ENCODE assay signal across 10 cellular contexts in genomic region chr4:120865985-120866384, GRCh38. TPM values are rescaled to one million over a fixed set of nuclear protein-coding genes. Genes with fewer than 3 reads are reported as not detected.
DNase-seq lines count a peak whose midpoint lies in the region; ATAC-seq, FAIRE-seq and TF ChIP-seq lines count a peak whose summit lies in the region.
"Had no signal": no experiment of that assay in that cellular context is flagged by ENCODE, and none has a peak within 500 bp of the region (broad histone marks: within the 10 kb centered on the region; RNA-seq: fewer than 3 reads in every experiment).

No MANE protein-coding gene starts in this region.

- 0% methylated on average over 1 of the region's 1 CpG for WGBS in GM12878 (ENCODE audit: insufficient coverage, insufficient replicate concordance, low lambda C conversion rate, missing lambda C conversion rate)

- no peak for TF ChIP-seq RAD21 in GM12878 (IDR thresholded peaks at IDR 0.05; ENCODE audit: insufficient read depth, low read depth, low read length)

- H3K9me3 Mint-ChIP-seq in chondrocyte (ENCODE audit: low read depth), result no peaks in the 10 kb centered on the region
- H3K9me3 Mint-ChIP-seq in stimulated activated naive B cell treated with anti-CD40 and anti-IgM and Interleukin-4, amounts not matched to agents 10 μg/mL and 1 μg/mL and 100 μg/mL, for 72 hours, result peaks cover 0 to 1% of the 10 kb centered on the region in 2 donors
- H3K9me3 Mint-ChIP-seq: activated naive CD8-positive, alpha-beta T cell treated with anti-CD3 and anti-CD28 coated beads, Interleukin-2, amount 50 U/mL, for 24 hours had no signal

- H3K27ac Mint-ChIP-seq in chondrocyte (ENCODE audit: unreplicated experiment), result no peak overlapping the region
- no peak overlapping the region for H3K27ac Mint-ChIP-seq in stimulated activated naive B cell treated with anti-CD40 and anti-IgM and Interleukin-4, amounts not matched to agents 10 μg/mL and 1 μg/mL and 100 μg/mL, for 72 hours
- H3K27ac Mint-ChIP-seq: activated naive CD8-positive, alpha-beta T cell treated with anti-CD3 and anti-CD28 coated beads, Interleukin-2, amount 50 U/mL, for 24 hours had no signal

- no peaks in the 10 kb centered on the region for H3K4me1 ChIP-seq in GM12878 (ENCODE audit: control insufficient read depth, insufficient read depth, low read length)
- H3K4me1 ChIP-seq: left ventricle myocardium inferior had no signal

- no TSS peak for BruUV-seq in GM12878 (replicated peaks; lab: Mats Ljungman, UMichigan)

- H3K4me1 Mint-ChIP-seq in chondrocyte (ENCODE audit: low read depth), result peaks cover 3% of the 10 kb centered on the region
- H3K4me1 Mint-ChIP-seq in stimulated activated naive B cell treated with anti-CD40 and anti-IgM and Interleukin-4, amounts not matched to agents 10 μg/mL and 1 μg/mL and 100 μg/mL, for 72 hours, result no peaks in the 10 kb centered on the region
- H3K4me1 Mint-ChIP-seq: activated naive CD8-positive, alpha-beta T cell treated with anti-CD3 and anti-CD28 coated beads, Interleukin-2, amount 50 U/mL, for 24 hours had no signal

- DNase-seq in DMS153 treated with DMSO at 0.1 percent for 48 hours (lab: John Stamatoyannopoulos, UW; ENCODE audit: unreplicated experiment) (peak; percentile 14), GM12878 (ENCODE audit: low read depth, low spot score) (no peak), chondrocyte (ENCODE audit: low spot score) (no peak), GM19238 (ENCODE audit: insufficient read length, low spot score) (no peak)
- no peak for DNase-seq in effector CD4-positive, alpha-beta T cell
- DNase-seq in stimulated activated naive B cell treated with anti-CD40 and anti-IgM and Interleukin-4, amounts not matched to agents 10 μg/mL and 1 μg/mL and 100 μg/mL, for 72 hours, result no peak
- DNase-seq: activated naive CD8-positive, alpha-beta T cell treated with anti-CD3 and anti-CD28 coated beads, Interleukin-2, amount 50 U/mL, for 24 hours; left ventricle myocardium inferior had no signal

- FAIRE-seq in GM12878 (lab: Jason Lieb, UNC), result peak; percentile 44

- CTCF ChIA-PET in GM12878 (lab: Yijun Ruan, JAX), result no interaction called here

- SMC1A ChIA-PET in GM12878 (lab: Charles Lee; ENCODE audit: uncharacterized antibody, unreplicated experiment), result no interaction called here

- no peaks in the 10 kb centered on the region for H3K9me3 ChIP-seq in GM12878 (replicated peaks; ENCODE audit: control insufficient read depth, insufficient read depth, low read length)
- H3K9me3 ChIP-seq: left ventricle myocardium inferior had no signal

- H3K27me3 ChIP-seq in GM12878 (replicated peaks in 1 of 2; ENCODE audit: control insufficient read depth in 2 of 2, insufficient read depth in 2 of 2, low read length in 1 of 2), result peaks cover 0 to 3% of the 10 kb centered on the region in 2 experiments; a peak in 1 of 4 replicates

- TF ChIP-seq POLR2A in GM12878 (IDR thresholded peaks at IDR 0.05; ENCODE audit: low read depth, low read length), result no peak

- in situ Hi-C loops in GM12878 (cut with MboI), result no loop called here

- H3K36me3 ChIP-seq in GM12878 (ENCODE audit: control insufficient read depth in 2 of 2, insufficient read depth in 2 of 2, low read length in 1 of 2), result no peaks in the 10 kb centered on the region
- H3K36me3 ChIP-seq: left ventricle myocardium inferior had no signal

- POLR2A ChIA-PET in GM12878 (lab: Charles Lee), result no interaction called here

- no peaks in the 10 kb centered on the region for H4K20me1 ChIP-seq in GM12878 (ENCODE audit: control insufficient read depth, insufficient read depth)

- no peaks in the 10 kb centered on the region for H3K79me2 ChIP-seq in GM12878 (ENCODE audit: control insufficient read depth, insufficient read depth, low read length)

- H3K4me2 ChIP-seq in GM12878 (ENCODE audit: control insufficient read depth, insufficient read depth), result no peak overlapping the region

- RAD21 ChIA-PET in GM12878 (lab: Charles Lee; ENCODE audit: unreplicated experiment), result no interaction called here

- H3K4me3 ChIP-seq in GM12878, result no peak overlapping the region
- H3K4me3 ChIP-seq: left ventricle myocardium inferior had no signal

- no peak for TF ChIP-seq EP300 in GM12878 (IDR thresholded peaks at IDR 0.05; ENCODE audit: borderline replicate concordance in 1 of 2, control insufficient read depth in 1 of 2, low read depth in 2 of 2, low read length in 2 of 2)

- no peak overlapping the region for H2AFZ ChIP-seq in GM12878 (ENCODE audit: control insufficient read depth, low read depth, low read length)

- intact Hi-C loops in GM12878 (cut with micrococcal nuclease; ENCODE audit: unreplicated experiment), result no loop called here

- ATAC-seq in GM21528 (IDR thresholded peaks at IDR 0.05; ENCODE audit: low FRiP score, unreplicated experiment), result peak; percentile 69
- ATAC-seq in HG03575 (IDR thresholded peaks at IDR 0.05; ENCODE audit: extremely low read depth, insufficient number of reproducible peaks, low FRiP score, unreplicated experiment), result peak; percentile 67
- no peak for ATAC-seq in GM12878
- no peak for ATAC-seq in stimulated activated naive B cell treated with anti-CD40 and anti-IgM and Interleukin-4, amounts not matched to agents 10 μg/mL and 1 μg/mL and 100 μg/mL, for 72 hours (replicated peaks)
- ATAC-seq: activated naive CD8-positive, alpha-beta T cell treated with anti-CD3 and anti-CD28 coated beads, Interleukin-2, amount 50 U/mL, for 24 hours had no signal

- no peaks in the 10 kb centered on the region for H3K27me3 Mint-ChIP-seq in chondrocyte (ENCODE audit: low read depth)
- no peaks in the 10 kb centered on the region for H3K27me3 Mint-ChIP-seq in stimulated activated naive B cell treated with anti-CD40 and anti-IgM and Interleukin-4, amounts not matched to agents 10 μg/mL and 1 μg/mL and 100 μg/mL, for 72 hours

- TF ChIP-seq CTCF in GM12878 (IDR thresholded peaks at IDR 0.05 in 2 of 3, conservative IDR thresholded peaks at IDR 0.05 in 1 of 3; ENCODE audit: control insufficient read depth in 2 of 3, extremely low read depth in 1 of 3, insufficient read depth in 1 of 3, low read depth in 3 of 3, low read length in 3 of 3) (no peak), chondrocyte (IDR thresholded peaks at IDR 0.05) (no peak)

- no peak overlapping the region for H3K27ac ChIP-seq in GM12878 (ENCODE audit: control insufficient read depth, insufficient read depth)
- H3K27ac ChIP-seq: left ventricle myocardium inferior had no signal

- H3K4me3 Mint-ChIP-seq in chondrocyte (ENCODE audit: unreplicated experiment), result no peak overlapping the region
- no peak overlapping the region for H3K4me3 Mint-ChIP-seq in stimulated activated naive B cell treated with anti-CD40 and anti-IgM and Interleukin-4, amounts not matched to agents 10 μg/mL and 1 μg/mL and 100 μg/mL, for 72 hours
- H3K4me3 Mint-ChIP-seq: activated naive CD8-positive, alpha-beta T cell treated with anti-CD3 and anti-CD28 coated beads, Interleukin-2, amount 50 U/mL, for 24 hours had no signal

- no peak overlapping the region for H3K9ac ChIP-seq in GM12878 (ENCODE audit: control insufficient read depth, insufficient read depth, low read length)

- peaks cover 1% of the 10 kb centered on the region for H3K36me3 Mint-ChIP-seq in chondrocyte (ENCODE audit: low read depth)
- no peaks in the 10 kb centered on the region for H3K36me3 Mint-ChIP-seq in stimulated activated naive B cell treated with anti-CD40 and anti-IgM and Interleukin-4, amounts not matched to agents 10 μg/mL and 1 μg/mL and 100 μg/mL, for 72 hours

TF ChIP-seq in GM12878, 131 proteins besides CTCF, POLR2A, EP300 and RAD21 (continues in another document):
- no peak for TF ChIP-seq SUPT20H (IDR thresholded peaks at IDR 0.05; ENCODE audit: borderline replicate concordance, control insufficient read depth, low read depth, low read length)

RNA-seq across cellular contexts. Expression of gene PRDM5, which starts 56.5 kb away (rescaled TPM):
- total RNA-seq in GM12878 (2013; cell fraction: nucleolus; rRNA removed), result 0.10 and 0.17 TPM in 2 replicates
- total RNA-seq in GM12878 (2014; rRNA removed) (not detected in 2 replicates), GM12878 (2014; rRNA removed; fragmentation: Illumina TruSeq; extraction: Trizol) (not detected in 2 replicates), GM12878 (2021) (0.08 TPM in 1 of 2 replicates, not detected in the other), chondrocyte (9.3 to 14.0 TPM (median 10.6 TPM) in 3 replicates)
- not detected for polyA plus RNA-seq in GM12878 (2011; ENCODE audit: low read depth)
- polyA plus RNA-seq in GM12878 (2011; rRNA removed) (0.07 and 0.09 TPM in 2 replicates), GM12878 (2014; fragmentation: Illumina TruSeq; extraction: Trizol) (not detected in 2 replicates), GM12878 (2014; fragmentation: Nextera tagmentation; extraction: Ambion mirVana) (not detected), GM12878 (2014; rRNA removed) (not detected in 2 replicates), GM12878 (2016; fragmentation: Nextera tagmentation; extraction: Ambion mirVana) (not detected)
- polyA plus RNA-seq in GM12878 (2011; cell fraction: cytosol; rRNA removed), result 0.01 and 0.02 TPM in 2 replicates
- polyA plus RNA-seq in GM12878 (2011; cell fraction: nucleus; rRNA removed), result 0.04 TPM in 1 of 2 replicates, not detected in the other
- not detected in 2 replicates for polyA plus RNA-seq in GM12878 (2012)
- polyA minus RNA-seq in GM12878 (2011; rRNA and poly(A)+ RNA removed), result not detected in 2 replicates
- not detected in 2 replicates for polyA minus RNA-seq in GM12878 (2011; cell fraction: cytosol; rRNA and poly(A)+ RNA removed)
- polyA minus RNA-seq in GM12878 (2011; cell fraction: nucleus; rRNA and poly(A)+ RNA removed), result 0.12 TPM in 1 of 2 replicates, not detected in the other

Comparison
In these comparisons a context has a peak if more than half of its experiments do, and no peak if none do; other contexts are left out.
1. ATAC-seq: peak in GM21528 (single experiment) and HG03575 (single experiment); none in GM12878 (single experiment) and stimulated activated naive B cell treated with anti-CD40 and anti-IgM and Interleukin-4, amounts not matched to agents 10 μg/mL and 1 μg/mL and 100 μg/mL, for 72 hours (0 of 2).